Comparison of ENCODE assay signal across 14 cellular contexts in genomic region chr12:67633708-67634107, GRCh38. TPM values are rescaled to one million over a fixed set of nuclear protein-coding genes. Genes with fewer than 3 reads are reported as not detected.
A peak's percentile ranks its signal among the peaks of the same experiment; 100 is the strongest.
DNase-seq lines count a peak whose midpoint lies in the region; ATAC-seq and TF ChIP-seq lines count a peak whose summit lies in the region.
"Had no signal": no experiment of that assay in that cellular context is flagged by ENCODE, and none has a peak within 500 bp of the region (broad histone marks: within the 10 kb centered on the region; RNA-seq: fewer than 3 reads in every experiment).

No MANE protein-coding gene starts in this region.

- TF ChIP-seq POLR2A in transverse colon (IDR thresholded peaks at IDR 0.05), result no peak

- TF ChIP-seq CTCF in lung (IDR thresholded peaks at IDR 0.05; ENCODE audit: control extremely low read depth, extremely low read depth) (no peak), transverse colon (IDR thresholded peaks at IDR 0.05) (no peak)

- in situ Hi-C loops in transverse colon (cut with MboI; ENCODE audit: low pct_ligation_motif_present in 1 of 4, low pct_unique_long_range_greater_than_20kb in 1 of 4, low sequenced_read_pairs in 3 of 4), result no loop called here

- H3K27me3 ChIP-seq in lung (ENCODE audit: control insufficient read depth, insufficient read depth), result no peaks in the 10 kb centered on the region
- no peaks in the 10 kb centered on the region for H3K27me3 ChIP-seq in transverse colon

- H3K9me3 ChIP-seq in lung (ENCODE audit: control insufficient read depth in 2 of 2, insufficient read depth in 1 of 2, low read length in 1 of 2) (no peaks in the 10 kb centered on the region), transverse colon (no peaks in the 10 kb centered on the region)

- WGBS in lung, 2 donors, result 19 to 32% methylated on average over 2 of the region's 2 CpGs
- 35% methylated on average over 2 of the region's 2 CpGs; no CpG with 5 or more reads in 1 of the 2 donors for WGBS in transverse colon (ENCODE audit: low coverage in 1 of 2), 2 donors

- no peak for TF ChIP-seq EP300 in Ishikawa (IDR thresholded peaks at IDR 0.05; ENCODE audit: borderline replicate concordance)
- no peak for TF ChIP-seq EP300 in transverse colon (IDR thresholded peaks at IDR 0.05; ENCODE audit: low read depth)

- H3K36me3 ChIP-seq in lung (ENCODE audit: control insufficient read depth in 2 of 2, insufficient read depth in 2 of 2, low read length in 2 of 2), result no peaks in the 10 kb centered on the region
- H3K36me3 ChIP-seq in transverse colon, result no peaks in the 10 kb centered on the region

- intact Hi-C loops in transverse colon (cut with DNase I; ENCODE audit: low total_unique reads), result no loop called here

- no peak for TF ChIP-seq RAD21 in Ishikawa (IDR thresholded peaks at IDR 0.05; ENCODE audit: low read depth)

- H3K4me3 ChIP-seq in lung (no peak overlapping the region), transverse colon (no peak overlapping the region)

- H3K27ac ChIP-seq in lung (ENCODE audit: low read depth in 1 of 2, low read length in 1 of 2) (no peak overlapping the region), transverse colon (no peak overlapping the region)

- H3K4me1 ChIP-seq in lung (ENCODE audit: control insufficient read depth in 2 of 2, insufficient read depth in 2 of 2, low read length in 2 of 2) (peaks cover 0 to 3% of the 10 kb centered on the region in 2 donors), transverse colon (peaks cover 0 to 7% (median 0%) of the 10 kb centered on the region in 4 donors)

- no peak for ATAC-seq in lung (ENCODE audit: insufficient read depth, low FRiP score)
- ATAC-seq: PC-3 had no signal

- peak; percentile 17 to 25 for DNase-seq in AML-193 (lab: John Stamatoyannopoulos, UW)
- peak; percentile 12 for DNase-seq in UCSD-AML1 (lab: John Stamatoyannopoulos, UW; ENCODE audit: unreplicated experiment)
- peak; percentile 29 for DNase-seq in lung (ENCODE audit: low spot score)
- DNase-seq in GDM1 (lab: John Stamatoyannopoulos, UW), result no peak
- no peak for DNase-seq in NCI-H510A (lab: John Stamatoyannopoulos, UW)
- DNase-seq in NCI-H1417 treated with DMSO at 0.1 percent for 48 hours (lab: John Stamatoyannopoulos, UW), result no peak
- no peak for DNase-seq in transverse colon
- DNase-seq: activated CD4-positive, alpha-beta T cell treated with anti-CD3 and anti-CD28 coated beads, Interleukin-2, amount 50 U/mL, for 1 hour; activated effector memory CD4-positive, alpha-beta T cell treated with Interleukin-2 at 50 U/mL for 16 hours; DMS153; NCI-H1092; PC-3; T-helper 2 cell had no signal

TF ChIP-seq in Ishikawa, 13 proteins besides CTCF, POLR2A, EP300 and RAD21:
- TF ChIP-seq MAX (IDR thresholded peaks at IDR 0.05), result peak; percentile 93
- no peak for TF ChIP-seq NFIC (IDR thresholded peaks at IDR 0.05)
TF ChIP-seq in Ishikawa: peak in this region for 1.

RNA-seq across cellular contexts. Expression of gene DYRK2, which starts 14.8 kb away (rescaled TPM):
- 10 to 100 TPM; 19.4 to 34.9 TPM for total RNA-seq in lung
- polyA plus RNA-seq in lung, result 1 to 10 TPM; 3.1 to 5.9 TPM
- total RNA-seq in transverse colon, result 100 to 1,000 TPM in 2 of 4 donors, 10 to 100 TPM in 2; 26.9 to 147 (median 96.6) TPM

Comparison
In these comparisons a context has a peak if more than half of its experiments do, and no peak if none do; other contexts are left out.
1. DNase-seq: peak in AML-193 (2 of 2), UCSD-AML1 (single experiment) and lung (single experiment); none in GDM1 (single experiment), NCI-H510A (single experiment), NCI-H1417 treated with DMSO at 0.1 percent for 48 hours (single experiment) and transverse colon (single experiment).